Comparison of ENCODE assay signal across 20 cellular contexts in genomic region chr17:61388561-61389356, GRCh38. TPM values are rescaled to one million over a fixed set of nuclear protein-coding genes. Genes with fewer than 3 reads are reported as not detected.
DNase-seq lines count a peak whose midpoint lies in the region; ATAC-seq, FAIRE-seq and TF ChIP-seq lines count a peak whose summit lies in the region.
"Had no signal": no experiment of that assay in that cellular context is flagged by ENCODE, and none has a peak within 500 bp of the region (broad histone marks: within the 10 kb centered on the region; RNA-seq: fewer than 3 reads in every experiment).

No MANE protein-coding gene starts in this region.

- TF ChIP-seq POLR2A in IMR-90 (IDR thresholded peaks at IDR 0.05; ENCODE audit: low read depth, low read length), result no peak
- no peak for TF ChIP-seq POLR2A in K562 (conservative IDR thresholded peaks at IDR 0.05)

- peaks cover 8% of the 10 kb centered on the region for H3K4me1 ChIP-seq in IMR-90 (ENCODE audit: control insufficient read depth, insufficient read depth, low read length)
- peaks cover 0 to 10% of the 10 kb centered on the region in 2 experiments; a peak in 2 of 5 replicates for H3K4me1 ChIP-seq in K562 (replicated peaks in 1 of 2; ENCODE audit: control insufficient read depth in 2 of 2, insufficient read depth in 2 of 2, low read length in 2 of 2)
- H3K4me1 ChIP-seq in neuronal stem cell (ENCODE audit: control insufficient read depth in 2 of 2, insufficient read depth in 1 of 2, low read depth in 1 of 2, low read length in 2 of 2), result peaks cover 0 to 4% of the 10 kb centered on the region in 2 donors

- CTCF ChIA-PET in IMR-90 (lab: Yijun Ruan, JAX), result no interaction called here
- CTCF ChIA-PET in K562 (lab: Yijun Ruan, JAX; ENCODE audit: low intra/inter-chr PET ratio), result interaction anchor here (2.1 kb wide), 1 partner anchor 417 kb away, joined by 9 read pairs; no protein-coding TSS in a partner anchor

- H2AFZ ChIP-seq in IMR-90 (replicated peaks; ENCODE audit: low read length, poor library complexity) (peak overlapping the region; percentile 9), K562 (ENCODE audit: low read depth, low read length) (no peak overlapping the region), neuronal stem cell (ENCODE audit: low read length) (no peak overlapping the region)
- H2AFZ ChIP-seq: GM23338 had no signal

- peak overlapping the region; percentile 36 for H3K27ac Mint-ChIP-seq in T-helper 1 cell treated with Interleukin-12 subunit alpha and Interleukin-12 subunit beta and Interleukin-4 antibody, amounts not matched to agents 30 μg/mL and 1 μg/mL, for 36 hours
- no peak overlapping the region for H3K27ac Mint-ChIP-seq in HFFc6
- H3K27ac Mint-ChIP-seq in activated T-helper 1 cell treated with anti-CD3 and anti-CD28 coated beads, Interleukin-12 subunit alpha, Interleukin-12 subunit beta, Interleukin-2, Interleukin-4 antibody, amounts not matched to agents 30 ng/mL and 10 ng/mL and 1 ng/mL, durations not matched to agents 14 hours and 24 hours and 36 hours, result no peak overlapping the region
- H3K27ac Mint-ChIP-seq: GM23338 had no signal

- H3K79me2 ChIP-seq in K562 (ENCODE audit: control insufficient read depth, insufficient read depth, low read length), result no peaks in the 10 kb centered on the region

- H3K27ac ChIP-seq in IMR-90 (ENCODE audit: insufficient read depth, low read length) (no peak overlapping the region), K562 (ENCODE audit: extremely low read depth, low read depth, low read length) (no peak overlapping the region), neuronal stem cell (replicated peaks; ENCODE audit: low read length) (no peak overlapping the region)

- DNase-seq in T-helper 1 cell (no peak), IMR-90 (no peak), K562 (ENCODE audit: extremely low read depth in 1 of 4, low spot score in 3 of 4) (no peak), neuronal stem cell (ENCODE audit: low spot score) (no peak), anterior cingulate cortex (lab: John Stamatoyannopoulos, UW) (no peak), HFFc6 (no peak)
- DNase-seq in activated T-helper 1 cell treated with anti-CD3 and anti-CD28 coated beads, Interleukin-12 subunit alpha, Interleukin-12 subunit beta, Interleukin-2, Interleukin-4 antibody, amounts not matched to agents 30 ng/mL and 10 ng/mL and 1 ng/mL, durations not matched to agents 14 hours and 24 hours and 36 hours (ENCODE audit: low spot score), result no peak
- DNase-seq: 8988T, DMS79 treated with DMSO at 0.1 percent for 48 hours, HCEC 1CT, KG1, NCI-H1105 treated with DMSO at 0.1 percent for 48 hours, NCI-H1694, NCI-H510A, NCI-H774, SHP77 treated with DMSO at 0.1 percent for 48 hours had no signal

- no peaks in the 10 kb centered on the region for H3K4me1 Mint-ChIP-seq in T-helper 1 cell treated with Interleukin-12 subunit alpha and Interleukin-12 subunit beta and Interleukin-4 antibody, amounts not matched to agents 30 μg/mL and 1 μg/mL, for 36 hours (ENCODE audit: low read depth)
- peaks cover 3% of the 10 kb centered on the region for H3K4me1 Mint-ChIP-seq in HFFc6 (ENCODE audit: low read depth)
- no peaks in the 10 kb centered on the region for H3K4me1 Mint-ChIP-seq in activated T-helper 1 cell treated with anti-CD3 and anti-CD28 coated beads, Interleukin-12 subunit alpha, Interleukin-12 subunit beta, Interleukin-2, Interleukin-4 antibody, amounts not matched to agents 30 ng/mL and 10 ng/mL and 1 ng/mL, durations not matched to agents 14 hours and 24 hours and 36 hours (ENCODE audit: low read depth)

- no peak overlapping the region for H2AK9ac ChIP-seq in IMR-90 (replicated peaks; ENCODE audit: low read depth, low read length, poor library complexity)

- H3K56ac ChIP-seq in IMR-90 (ENCODE audit: extremely low read depth, insufficient read depth, low read length), result no peak overlapping the region

- ATAC-seq in IMR-90 (ENCODE audit: low read depth) (no peak), K562 (no peak)

- peak overlapping the region; percentile 21; the same call in 1 of the 2 replicates for H4K5ac ChIP-seq in IMR-90 (ENCODE audit: low read depth, low read length)

- peaks cover 31% of the 10 kb centered on the region for H3K9me1 ChIP-seq in IMR-90 (ENCODE audit: insufficient read depth, low read length)
- no peaks in the 10 kb centered on the region for H3K9me1 ChIP-seq in K562 (ENCODE audit: control insufficient read depth, insufficient read depth, low read length)

- H3K9me3 Mint-ChIP-seq in T-helper 1 cell treated with Interleukin-12 subunit alpha and Interleukin-12 subunit beta and Interleukin-4 antibody, amounts not matched to agents 30 μg/mL and 1 μg/mL, for 36 hours, result no peaks in the 10 kb centered on the region
- H3K9me3 Mint-ChIP-seq in HFFc6, result no peaks in the 10 kb centered on the region
- H3K9me3 Mint-ChIP-seq in activated T-helper 1 cell treated with anti-CD3 and anti-CD28 coated beads, Interleukin-12 subunit alpha, Interleukin-12 subunit beta, Interleukin-2, Interleukin-4 antibody, amounts not matched to agents 30 ng/mL and 10 ng/mL and 1 ng/mL, durations not matched to agents 14 hours and 24 hours and 36 hours, result no peaks in the 10 kb centered on the region
- H3K9me3 Mint-ChIP-seq: GM23338 had no signal

- H3K9ac ChIP-seq in IMR-90 (ENCODE audit: low read depth, low read length) (no peak overlapping the region), K562 (ENCODE audit: insufficient read depth in 1 of 2, low read depth in 2 of 2, low read length in 2 of 2) (no peak overlapping the region), neuronal stem cell (ENCODE audit: low read depth, low read length, poor library complexity) (no peak overlapping the region)

- TF ChIP-seq RAD21 in IMR-90 (IDR thresholded peaks at IDR 0.05; ENCODE audit: low read length) (no peak), K562 (CRISPR knock-in tag; conservative IDR thresholded peaks at IDR 0.05 in 1 of 2, IDR thresholded peaks at IDR 0.05 in 1 of 2) (no peak)

- H3K4me3 ChIP-seq in IMR-90 (ENCODE audit: insufficient read depth, low read depth, low read length) (no peak overlapping the region), K562 (no peak overlapping the region), neuronal stem cell (ENCODE audit: low read length in 2 of 2) (no peak overlapping the region)
- H3K4me3 ChIP-seq: GM23338 had no signal

- H3K79me1 ChIP-seq in IMR-90 (ENCODE audit: low read depth in 1 of 2, low read length in 2 of 2), result peaks cover 10 to 87% of the 10 kb centered on the region in 2 experiments
- H3K79me1 ChIP-seq in neuronal stem cell (ENCODE audit: low read depth, low read length), result peaks cover 1% of the 10 kb centered on the region

- H3K23ac ChIP-seq in IMR-90 (ENCODE audit: low read depth, low read length) (no peak overlapping the region), neuronal stem cell (ENCODE audit: low read depth, low read length, poor library complexity) (no peak overlapping the region)

- no peak for FAIRE-seq in K562 (lab: Jason Lieb, UNC)

- H3K18ac ChIP-seq in IMR-90 (ENCODE audit: low read depth, low read length) (peak overlapping the region; percentile 8; the same call in 1 of the 2 replicates), neuronal stem cell (ENCODE audit: low read length) (peak overlapping the region; percentile 45)

- H3K36me3 Mint-ChIP-seq in T-helper 1 cell treated with Interleukin-12 subunit alpha and Interleukin-12 subunit beta and Interleukin-4 antibody, amounts not matched to agents 30 μg/mL and 1 μg/mL, for 36 hours (ENCODE audit: low read depth), result no peaks in the 10 kb centered on the region
- H3K36me3 Mint-ChIP-seq in HFFc6 (ENCODE audit: low read depth), result no peaks in the 10 kb centered on the region
- H3K36me3 Mint-ChIP-seq in activated T-helper 1 cell treated with anti-CD3 and anti-CD28 coated beads, Interleukin-12 subunit alpha, Interleukin-12 subunit beta, Interleukin-2, Interleukin-4 antibody, amounts not matched to agents 30 ng/mL and 10 ng/mL and 1 ng/mL, durations not matched to agents 14 hours and 24 hours and 36 hours (ENCODE audit: low read depth), result no peaks in the 10 kb centered on the region

- intact Hi-C loops in IMR-90 (cut with micrococcal nuclease), result no loop called here
- intact Hi-C loops in K562 (cut with micrococcal nuclease), result no loop called here
- intact Hi-C loops in activated T-helper 1 cell treated with anti-CD3 and anti-CD28 coated beads, Interleukin-12 subunit alpha, Interleukin-12 subunit beta, Interleukin-2, Interleukin-4 antibody, amounts not matched to agents 30 ng/mL and 10 ng/mL and 1 ng/mL, durations not matched to agents 14 hours and 24 hours and 36 hours (cut with micrococcal nuclease), result no loop called here

- BruUV-seq in IMR-90 (replicated peaks; lab: Mats Ljungman, UMichigan), result no TSS peak
- BruUV-seq in K562 (replicated peaks; lab: Mats Ljungman, UMichigan), result no TSS peak

- peak overlapping the region; percentile 92 for H3K4ac ChIP-seq in IMR-90 (ENCODE audit: low read depth, low read length)
- no peak overlapping the region for H3K4ac ChIP-seq in neuronal stem cell (ENCODE audit: low read length)

- in situ Hi-C loops in IMR-90 (cut with MboI; ENCODE audit: low sequenced_read_pairs) (no loop called here), K562 (cut with MboI) (no loop called here)

- H3K4me3 Mint-ChIP-seq in T-helper 1 cell treated with Interleukin-12 subunit alpha and Interleukin-12 subunit beta and Interleukin-4 antibody, amounts not matched to agents 30 μg/mL and 1 μg/mL, for 36 hours, result no peak overlapping the region
- H3K4me3 Mint-ChIP-seq in HFFc6, result no peak overlapping the region
- H3K4me3 Mint-ChIP-seq in activated T-helper 1 cell treated with anti-CD3 and anti-CD28 coated beads, Interleukin-12 subunit alpha, Interleukin-12 subunit beta, Interleukin-2, Interleukin-4 antibody, amounts not matched to agents 30 ng/mL and 10 ng/mL and 1 ng/mL, durations not matched to agents 14 hours and 24 hours and 36 hours, result no peak overlapping the region
- H3K4me3 Mint-ChIP-seq: CD14-positive monocyte, GM23338 had no signal

- H3K27me3 ChIP-seq in IMR-90 (ENCODE audit: control insufficient read depth, insufficient read depth, low read length) (no peaks in the 10 kb centered on the region), K562 (ENCODE audit: control insufficient read depth in 2 of 2, insufficient read depth in 2 of 2, low read length in 2 of 2) (peaks cover 0 to 59% of the 10 kb centered on the region in 2 experiments; a peak in 3 of 5 replicates), neuronal stem cell (ENCODE audit: control insufficient read depth in 3 of 3, insufficient read depth in 3 of 3, low read depth in 1 of 3, low read length in 3 of 3) (peaks cover 0 to 24% (median 6%) of the 10 kb centered on the region in 3 experiments)

- H3K4me2 ChIP-seq in IMR-90 (ENCODE audit: low read depth, low read length), result no peak overlapping the region
- H3K4me2 ChIP-seq in K562 (ENCODE audit: insufficient read depth, low read length), result no peak overlapping the region
- H3K4me2 ChIP-seq in neuronal stem cell (ENCODE audit: insufficient read depth, low read length, poor library complexity, severe bottlenecking), result no peak overlapping the region
- H3K4me2 ChIP-seq: GM23338 had no signal

- H2BK5ac ChIP-seq in IMR-90 (ENCODE audit: low read depth, low read length, poor library complexity, severe bottlenecking) (no peak overlapping the region), neuronal stem cell (ENCODE audit: low read length) (no peak overlapping the region)

- H2BK20ac ChIP-seq in IMR-90 (ENCODE audit: low read depth, low read length), result peak overlapping the region; percentile 89; the same call in 1 of the 2 replicates

- TF ChIP-seq CTCF in IMR-90 (conservative IDR thresholded peaks at IDR 0.05; ENCODE audit: low read depth, low read length), result no peak
- no peak for TF ChIP-seq CTCF in K562 (IDR thresholded peaks at IDR 0.05 in 2 of 3, conservative IDR thresholded peaks at IDR 0.05 in 1 of 3; ENCODE audit: insufficient read depth in 2 of 3, low read depth in 1 of 3, low read length in 3 of 3)
- no peak for TF ChIP-seq CTCF in HFFc6 (IDR thresholded peaks at IDR 0.05)

- H2BK120ac ChIP-seq in IMR-90 (ENCODE audit: low read depth, low read length) (peak overlapping the region; percentile 97; the same call in 1 of the 2 replicates), neuronal stem cell (ENCODE audit: low read depth, low read length) (no peak overlapping the region)

- H2AK5ac ChIP-seq in IMR-90 (ENCODE audit: low read depth, low read length) (peak overlapping the region; percentile 97), neuronal stem cell (ENCODE audit: low read depth, low read length) (no peak overlapping the region)

- H3K36me3 ChIP-seq in IMR-90 (ENCODE audit: control insufficient read depth, insufficient read depth, low read length), result peaks cover 2% of the 10 kb centered on the region; the same call in 1 of the 2 replicates
- H3K36me3 ChIP-seq in K562 (ENCODE audit: control insufficient read depth, insufficient read depth, low read length), result no peaks in the 10 kb centered on the region
- H3K36me3 ChIP-seq in neuronal stem cell (replicated peaks in 1 of 2; ENCODE audit: control insufficient read depth in 2 of 2, insufficient read depth in 2 of 2, low read length in 2 of 2), result no peaks in the 10 kb centered on the region

- 0 out of 2 replicates have a peak overlapping the region, but pooled peaks have one; percentile 85 for H3K14ac ChIP-seq in IMR-90 (replicated peaks; ENCODE audit: low read depth, low read length)
- H3K14ac ChIP-seq in neuronal stem cell (ENCODE audit: low read length), result no peak overlapping the region

- H2BK12ac ChIP-seq in neuronal stem cell (ENCODE audit: low read length), result no peak overlapping the region

- no peak for TF ChIP-seq EP300 in K562 (IDR thresholded peaks at IDR 0.05; ENCODE audit: low read length)

- H3K27me3 Mint-ChIP-seq in T-helper 1 cell treated with Interleukin-12 subunit alpha and Interleukin-12 subunit beta and Interleukin-4 antibody, amounts not matched to agents 30 μg/mL and 1 μg/mL, for 36 hours (ENCODE audit: low read depth), result peaks cover 6% of the 10 kb centered on the region
- H3K27me3 Mint-ChIP-seq in HFFc6 (ENCODE audit: insufficient read depth), result 0 out of 2 replicates have a peak, but pooled peaks cover 1% of the 10 kb centered on the region
- H3K27me3 Mint-ChIP-seq in activated T-helper 1 cell treated with anti-CD3 and anti-CD28 coated beads, Interleukin-12 subunit alpha, Interleukin-12 subunit beta, Interleukin-2, Interleukin-4 antibody, amounts not matched to agents 30 ng/mL and 10 ng/mL and 1 ng/mL, durations not matched to agents 14 hours and 24 hours and 36 hours (ENCODE audit: insufficient read depth), result peaks cover 15% of the 10 kb centered on the region

- dilution Hi-C loops in IMR-90 (cut with HindIII; ENCODE audit: low sequenced_read_pairs, unreplicated experiment), result no loop called here

- H3K9me3 ChIP-seq in IMR-90 (ENCODE audit: control insufficient read depth, insufficient read depth, low read length), result no peaks in the 10 kb centered on the region
- H3K9me3 ChIP-seq in K562 (replicated peaks; ENCODE audit: control insufficient read depth, insufficient read depth, low read depth, low read length), result no peaks in the 10 kb centered on the region
- H3K9me3 ChIP-seq in neuronal stem cell (replicated peaks in 1 of 2; ENCODE audit: control insufficient read depth in 2 of 2, insufficient read depth in 1 of 2, low read depth in 1 of 2, low read length in 2 of 2), result no peaks in the 10 kb centered on the region

- H4K8ac ChIP-seq in IMR-90 (ENCODE audit: low read depth in 2 of 2, low read length in 2 of 2), result peak overlapping the region; percentile 15 to 86; a peak in 2 of 4 replicates
- no peak overlapping the region for H4K8ac ChIP-seq in neuronal stem cell (ENCODE audit: low read depth, low read length)

- WGBS in IMR-90 (ENCODE audit: extremely low coverage in 2 of 2, insufficient read length in 1 of 2), 2 experiments, result no CpG with 5 or more reads among the region's 21 CpGs
- WGBS in K562 (ENCODE audit: insufficient coverage, low coverage, missing lambda C conversion rate), result 4% methylated on average over 17 of the region's 21 CpGs
- WGBS in neuronal stem cell (ENCODE audit: extremely low coverage in 2 of 2, insufficient read length in 2 of 2, insufficient replicate concordance in 1 of 2), 2 donors, result no CpG with 5 or more reads among the region's 21 CpGs

- H4K91ac ChIP-seq in IMR-90 (ENCODE audit: insufficient read depth, low read depth, low read length) (peak overlapping the region; percentile 46; the same call in 1 of the 2 replicates), neuronal stem cell (ENCODE audit: low read depth, low read length, poor library complexity) (no peak overlapping the region)

- POLR2A ChIA-PET in IMR-90 (lab: Charles Lee; ENCODE audit: unreplicated experiment), result no interaction called here
- POLR2A ChIA-PET in K562 (lab: Yijun Ruan, JAX), result no interaction called here

- H2BK15ac ChIP-seq in IMR-90 (ENCODE audit: low read depth, low read length), result peak overlapping the region; percentile 90; the same call in 2 of the 3 replicates
- no peak overlapping the region for H2BK15ac ChIP-seq in neuronal stem cell (ENCODE audit: low read length)

- H4K20me1 ChIP-seq in IMR-90 (ENCODE audit: insufficient read depth, low read length) (peaks cover 6% of the 10 kb centered on the region; the same call in 1 of the 2 replicates), K562 (replicated peaks; ENCODE audit: control insufficient read depth, insufficient read depth, low read length) (peaks cover 13% of the 10 kb centered on the region; the same call in 1 of the 2 replicates)

RNA-seq across cellular contexts. Expression of gene TBX2, which starts 10.9 kb away (rescaled TPM):
- 20.1 and 23.6 TPM in 2 replicates for total RNA-seq in IMR-90 (2012; rRNA removed)
- polyA plus RNA-seq in IMR-90 (2012; rRNA removed), result 64.1 and 69.2 TPM in 2 replicates
- 41.5 and 81.3 TPM in 2 replicates for polyA plus RNA-seq in IMR-90 (2012; cell fraction: cytosol; rRNA removed)
- 159 and 319 TPM in 2 replicates for polyA plus RNA-seq in IMR-90 (2012; cell fraction: nucleus; rRNA removed; ENCODE audit: low replicate concordance)
- not detected in 2 replicates for total RNA-seq in K562 (2011; cell fraction: chromatin; rRNA removed; ENCODE audit: low replicate concordance)
- total RNA-seq in K562 (2011; cell fraction: nucleolus; rRNA removed), result not detected in 2 replicates
- total RNA-seq in K562 (2011; cell fraction: nucleoplasm; rRNA removed), result not detected in 2 replicates
- total RNA-seq in K562 (2014; rRNA removed), result not detected in 2 replicates
- not detected in 2 replicates for total RNA-seq in K562 (2014; rRNA removed; fragmentation: Illumina TruSeq; extraction: Trizol)
- not detected in 2 replicates for total RNA-seq in K562 (2015; rRNA removed; fragmentation: Illumina TruSeq; extraction: Trizol)
- total RNA-seq in K562 (2021), result 0.13 and 0.18 TPM in 2 replicates
- polyA plus RNA-seq in K562 (2011; rRNA removed), result not detected in 2 replicates
- not detected in 2 replicates for polyA plus RNA-seq in K562 (2011; cell fraction: cytosol; rRNA removed)
- polyA plus RNA-seq in K562 (2011; cell fraction: nucleus; rRNA removed), result not detected in 2 replicates
- polyA plus RNA-seq in K562 (2012), result 0.03 TPM in 1 of 2 replicates, not detected in the other
- polyA plus RNA-seq in K562 (2014; fragmentation: Illumina TruSeq; extraction: Trizol), result not detected in 2 replicates
- not detected for polyA plus RNA-seq in K562 (2014; fragmentation: Nextera tagmentation; extraction: Ambion mirVana)
- not detected in 2 replicates for polyA plus RNA-seq in K562 (2014; rRNA removed)
- not detected in 2 replicates for polyA minus RNA-seq in K562 (2011; rRNA and poly(A)+ RNA removed)
- polyA minus RNA-seq in K562 (2011; cell fraction: cytosol; rRNA and poly(A)+ RNA removed), result not detected in 2 replicates
- polyA minus RNA-seq in K562 (2011; cell fraction: nucleus; rRNA and poly(A)+ RNA removed), result not detected in 2 replicates
- not detected for polyA plus RNA-seq in neuronal stem cell (2013, experiment 1 of 2)
- not detected for polyA plus RNA-seq in neuronal stem cell (2013, experiment 2 of 2)
- total RNA-seq in HFFc6 (2021; fragmentation: NEBNext Ultra II Directional; extraction: Animal tissue kit (Norgen Biotek cat#: 25700)), result 10 to 100 TPM; 42.3 to 71.4 (median 67.3) TPM
- total RNA-seq in activated T-helper 1 cell treated with anti-CD3 and anti-CD28 coated beads, Interleukin-12 subunit alpha, Interleukin-12 subunit beta, Interleukin-2, Interleukin-4 antibody, amounts not matched to agents 30 ng/mL and 10 ng/mL and 1 ng/mL, durations not matched to agents 14 hours and 24 hours and 36 hours, result not detected in 2 replicates
- total RNA-seq: GM23338, OCI-LY7 had no signal
- polyA plus RNA-seq: CD14-positive monocyte, GM23338 had no signal

Comparison
In these comparisons a context has a peak if more than half of its experiments do, and no peak if none do; other contexts are left out.
1. RNA of gene TBX2, which starts 10.9 kb away (total RNA-seq): 42.3 to 71.4 TPM in HFFc6 and 20.1 to 23.6 TPM in IMR-90; not detected in activated T-helper 1 cell treated with anti-CD3 and anti-CD28 coated beads, Interleukin-12 subunit alpha, Interleukin-12 subunit beta, Interleukin-2, Interleukin-4 antibody, amounts not matched to agents 30 ng/mL and 10 ng/mL and 1 ng/mL, durations not matched to agents 14 hours and 24 hours and 36 hours and 0.13 to 0.18 TPM in K562; every median in the first group is over 10 times any median in the second.